In the genomic region with DNA sequence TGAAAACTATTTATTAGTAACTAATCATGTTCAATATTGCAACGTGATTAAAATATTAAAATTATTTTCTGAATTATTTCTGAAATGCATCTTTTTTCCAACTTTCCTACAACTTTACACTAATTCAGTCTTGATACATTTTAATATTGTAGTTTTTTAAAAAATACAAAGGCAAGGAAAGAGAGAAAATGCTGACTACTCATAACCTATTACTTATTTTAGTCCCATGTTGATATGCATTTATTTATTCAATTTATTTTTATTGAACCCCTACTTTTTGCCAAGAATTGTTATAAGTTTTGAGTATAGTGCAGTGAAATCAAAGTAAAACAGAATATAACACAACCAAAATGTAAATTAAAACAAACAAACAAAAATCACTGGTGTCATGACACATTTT, we compare ENCODE assay signal across 8 cellular contexts.
"Had no signal": no experiment of that assay in that cellular context is flagged by ENCODE, and none has a peak within 500 bp of the region (broad histone marks: within the 10 kb centered on the region; RNA-seq: fewer than 3 reads in every experiment).

No MANE protein-coding gene starts in this region.

- H3K27ac ChIP-seq: HL-60 had no signal

- H3K27me3 Mint-ChIP-seq: IgD-negative memory B cell had no signal

- H3K4me3 ChIP-seq: GM23338 had no signal

- FAIRE-seq: H1, H54 had no signal

- H3K27ac Mint-ChIP-seq: GM23338, H9, IgD-negative memory B cell had no signal

- H3K4me3 Mint-ChIP-seq: GM23338, H9, IgD-negative memory B cell had no signal

- H3K36me3 Mint-ChIP-seq: IgD-negative memory B cell had no signal

- ATAC-seq: GM23338 had no signal

- H3K4me2 ChIP-seq: GM23338 had no signal

- H2AFZ ChIP-seq: GM23338 had no signal

- DNase-seq: H9, HCEC 1CT, KG1 had no signal

- H3K4me1 Mint-ChIP-seq: GM23338, H9, IgD-negative memory B cell had no signal
